Comparison of ENCODE assay signal across 25 cellular contexts in the genomic region with DNA sequence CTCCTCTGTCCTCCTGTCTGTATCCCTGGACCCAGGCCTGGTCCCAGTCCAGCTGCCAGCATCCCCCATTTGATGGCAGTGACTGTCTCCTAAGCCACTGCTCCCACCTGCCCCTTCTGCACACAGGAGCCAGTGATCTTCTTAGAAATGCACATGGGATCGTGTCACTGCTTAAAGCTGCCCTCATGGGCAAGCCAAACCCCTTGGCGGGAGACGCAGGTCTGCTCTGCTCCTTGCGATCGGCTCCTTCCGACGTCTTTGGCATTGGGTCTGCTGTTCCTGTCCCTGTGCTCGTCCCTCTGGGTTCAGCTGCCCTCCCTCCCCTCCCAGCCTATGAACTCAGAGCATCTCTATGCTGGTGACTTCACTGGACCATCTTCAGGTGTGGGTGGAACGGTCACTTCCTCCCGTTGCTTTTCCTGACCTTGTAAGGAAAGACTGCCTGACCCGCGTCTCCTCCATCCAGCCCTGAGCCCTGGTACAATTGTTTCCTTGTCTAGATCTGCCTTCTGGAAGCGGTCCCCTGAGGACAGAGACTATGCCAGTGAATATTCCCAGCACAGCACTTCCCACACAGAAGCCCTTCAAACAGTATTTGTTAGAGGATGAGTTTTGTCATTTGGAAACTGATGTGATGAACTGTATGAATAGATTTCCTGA.
"Had no signal": no experiment of that assay in that cellular context is flagged by ENCODE, and none has a peak within 500 bp of the region (broad histone marks: within the 10 kb centered on the region; RNA-seq: fewer than 3 reads in every experiment).

No MANE protein-coding gene starts in this region.

- H3K27ac ChIP-seq: cardiac muscle cell, hepatocyte, left lung, neutrophil, pancreas, thyroid gland, upper lobe of right lung had no signal

- H3K4me1 ChIP-seq: left lung, pancreas, thyroid gland, upper lobe of right lung had no signal

- H3K36me3 ChIP-seq: cardiac muscle cell, left lung, neutrophil, pancreas, thyroid gland, upper lobe of right lung had no signal

- H3K9me3 ChIP-seq: neutrophil, pancreas, thyroid gland, upper lobe of right lung had no signal

- H3K4me1 Mint-ChIP-seq: activated naive CD8-positive, alpha-beta T cell treated with anti-CD3 and anti-CD28 coated beads for 36 hours; activated T-helper 17 cell treated with anti-CD3 and anti-CD28 coated beads, Interleukin-2, amount 50 U/mL, for 72 hours; immature natural killer cell; memory B cell had no signal

- H3K4me3 Mint-ChIP-seq: activated naive CD8-positive, alpha-beta T cell treated with anti-CD3 and anti-CD28 coated beads for 36 hours; activated T-cell treated with anti-CD3 and anti-CD28 coated beads, Interleukin-2, amount 50 U/mL, for 24 hours; activated T-helper 17 cell treated with anti-CD3 and anti-CD28 coated beads, Interleukin-2, amount 50 U/mL, for 72 hours; dendritic cell treated with granulocyte-macrophage colony-stimulating factor and Interleukin-4, amounts not matched to agents 40 ng/mL and 50 ng/mL, for 4 days; immature natural killer cell; memory B cell; natural killer cell treated with Interleukin-12 subunit alpha and Interleukin-12 subunit beta and Interleukin-15 and Interleukin-18, amount 100 ng/mL, for 72 hours; T-cell had no signal

- H3K4me3 ChIP-seq: cardiac muscle cell, hepatocyte, left lung, pancreas, smooth muscle cell, thyroid gland, upper lobe of right lung had no signal

- DNase-seq: activated CD8-positive, alpha-beta memory T cell treated with anti-CD3 and anti-CD28 coated beads for 24 hours; activated CD8-positive, alpha-beta memory T cell treated with anti-CD3 and anti-CD28 coated beads, Interleukin-2, amount 50 U/mL, for 4 hours; activated naive CD8-positive, alpha-beta T cell treated with anti-CD3 and anti-CD28 coated beads for 36 hours; activated T-cell treated with anti-CD3 and anti-CD28 coated beads, Interleukin-2, amount 50 U/mL, for 24 hours; effector CD4-positive, alpha-beta T cell; erythroblast; foreskin fibroblast; immature natural killer cell; kidney glomerular epithelial cell; left lung; stimulated activated CD4-positive, alpha-beta T cell treated with anti-CD3 and anti-CD28 coated beads, Interleukin-2, amount 100 ng/mL, for 48 hours; stimulated activated naive CD4-positive, alpha-beta T cell; T-cell; thyroid gland; upper lobe of right lung had no signal

- H3K27ac Mint-ChIP-seq: activated naive CD8-positive, alpha-beta T cell treated with anti-CD3 and anti-CD28 coated beads for 36 hours; activated T-cell treated with anti-CD3 and anti-CD28 coated beads, Interleukin-2, amount 50 U/mL, for 24 hours; activated T-helper 17 cell treated with anti-CD3 and anti-CD28 coated beads, Interleukin-2, amount 50 U/mL, for 72 hours; dendritic cell treated with granulocyte-macrophage colony-stimulating factor and Interleukin-4, amounts not matched to agents 40 ng/mL and 50 ng/mL, for 4 days; immature natural killer cell; memory B cell; natural killer cell treated with Interleukin-12 subunit alpha and Interleukin-12 subunit beta and Interleukin-15 and Interleukin-18, amount 100 ng/mL, for 72 hours; T-cell had no signal

- H3K9me3 Mint-ChIP-seq: activated T-helper 17 cell treated with anti-CD3 and anti-CD28 coated beads, Interleukin-2, amount 50 U/mL, for 72 hours; dendritic cell treated with granulocyte-macrophage colony-stimulating factor and Interleukin-4, amounts not matched to agents 40 ng/mL and 50 ng/mL, for 4 days; natural killer cell treated with Interleukin-12 subunit alpha and Interleukin-12 subunit beta and Interleukin-15 and Interleukin-18, amount 100 ng/mL, for 72 hours had no signal

- H3K36me3 Mint-ChIP-seq: activated naive CD8-positive, alpha-beta T cell treated with anti-CD3 and anti-CD28 coated beads for 36 hours; immature natural killer cell; memory B cell; natural killer cell treated with Interleukin-12 subunit alpha and Interleukin-12 subunit beta and Interleukin-15 and Interleukin-18, amount 100 ng/mL, for 72 hours; T-cell had no signal

- H3K27me3 ChIP-seq: cardiac muscle cell, hepatocyte, pancreas, thyroid gland, upper lobe of right lung had no signal

- ATAC-seq: activated T-helper 17 cell treated with anti-CD3 and anti-CD28 coated beads, Interleukin-2, amount 50 U/mL, for 72 hours; left lung; natural killer cell treated with Interleukin-12 subunit alpha and Interleukin-12 subunit beta and Interleukin-15 and Interleukin-18, amount 100 ng/mL, for 72 hours; pancreas; sciatic nerve; T-cell; upper lobe of right lung had no signal
